1 cellular context compared by ENCODE assay signal in the genomic region with DNA sequence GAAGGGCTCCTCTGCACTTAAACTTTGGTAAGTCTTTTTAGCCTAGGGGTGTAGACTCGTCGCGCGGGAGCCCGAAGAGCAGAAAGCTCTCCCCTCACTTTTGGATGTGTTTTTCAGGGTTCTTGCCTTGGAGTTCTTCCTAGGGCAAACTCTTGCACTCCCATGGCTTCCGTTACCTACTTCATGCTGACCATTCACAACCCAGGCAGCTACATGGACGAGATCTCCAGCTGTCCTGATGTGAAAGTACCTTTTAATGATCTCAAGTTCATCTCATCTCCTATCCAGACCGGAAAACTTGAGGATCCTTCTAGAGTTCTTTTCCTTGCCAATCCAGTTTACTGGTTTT.
TF ChIP-seq lines count a peak whose summit lies in the region.

No MANE protein-coding gene starts in this region.

TF ChIP-seq in WTC11, 78 proteins besides CTCF, POLR2A, EP300 and RAD21 (continued from another document):
- TF ChIP-seq, protein P1, sequence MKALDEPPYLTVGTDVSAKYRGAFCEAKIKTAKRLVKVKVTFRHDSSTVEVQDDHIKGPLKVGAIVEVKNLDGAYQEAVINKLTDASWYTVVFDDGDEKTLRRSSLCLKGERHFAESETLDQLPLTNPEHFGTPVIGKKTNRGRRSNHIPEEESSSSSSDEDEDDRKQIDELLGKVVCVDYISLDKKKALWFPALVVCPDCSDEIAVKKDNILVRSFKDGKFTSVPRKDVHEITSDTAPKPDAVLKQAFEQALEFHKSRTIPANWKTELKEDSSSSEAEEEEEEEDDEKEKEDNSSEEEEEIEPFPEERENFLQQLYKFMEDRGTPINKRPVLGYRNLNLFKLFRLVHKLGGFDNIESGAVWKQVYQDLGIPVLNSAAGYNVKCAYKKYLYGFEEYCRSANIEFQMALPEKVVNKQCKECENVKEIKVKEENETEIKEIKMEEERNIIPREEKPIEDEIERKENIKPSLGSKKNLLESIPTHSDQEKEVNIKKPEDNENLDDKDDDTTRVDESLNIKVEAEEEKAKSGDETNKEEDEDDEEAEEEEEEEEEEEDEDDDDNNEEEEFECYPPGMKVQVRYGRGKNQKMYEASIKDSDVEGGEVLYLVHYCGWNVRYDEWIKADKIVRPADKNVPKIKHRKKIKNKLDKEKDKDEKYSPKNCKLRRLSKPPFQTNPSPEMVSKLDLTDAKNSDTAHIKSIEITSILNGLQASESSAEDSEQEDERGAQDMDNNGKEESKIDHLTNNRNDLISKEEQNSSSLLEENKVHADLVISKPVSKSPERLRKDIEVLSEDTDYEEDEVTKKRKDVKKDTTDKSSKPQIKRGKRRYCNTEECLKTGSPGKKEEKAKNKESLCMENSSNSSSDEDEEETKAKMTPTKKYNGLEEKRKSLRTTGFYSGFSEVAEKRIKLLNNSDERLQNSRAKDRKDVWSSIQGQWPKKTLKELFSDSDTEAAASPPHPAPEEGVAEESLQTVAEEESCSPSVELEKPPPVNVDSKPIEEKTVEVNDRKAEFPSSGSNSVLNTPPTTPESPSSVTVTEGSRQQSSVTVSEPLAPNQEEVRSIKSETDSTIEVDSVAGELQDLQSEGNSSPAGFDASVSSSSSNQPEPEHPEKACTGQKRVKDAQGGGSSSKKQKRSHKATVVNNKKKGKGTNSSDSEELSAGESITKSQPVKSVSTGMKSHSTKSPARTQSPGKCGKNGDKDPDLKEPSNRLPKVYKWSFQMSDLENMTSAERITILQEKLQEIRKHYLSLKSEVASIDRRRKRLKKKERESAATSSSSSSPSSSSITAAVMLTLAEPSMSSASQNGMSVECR (CRISPR knock-in tag; IDR thresholded peaks at IDR 0.05; ENCODE audit: borderline replicate concordance): no peak
- no peak for TF ChIP-seq GABPB1 (CRISPR knock-in tag; IDR thresholded peaks at IDR 0.05)
